Comparison of ENCODE assay signal across 27 cellular contexts in genomic region chr5:93395891-93396465, GRCh38.
DNase-seq lines count a peak whose midpoint lies in the region; ATAC-seq, FAIRE-seq and TF ChIP-seq lines count a peak whose summit lies in the region.
"Had no signal": no experiment of that assay in that cellular context is flagged by ENCODE, and none has a peak within 500 bp of the region (broad histone marks: within the 10 kb centered on the region; RNA-seq: fewer than 3 reads in every experiment).

No MANE protein-coding gene starts in this region.

- no peaks in the 10 kb centered on the region for H3K27me3 ChIP-seq in neural progenitor cell
- H3K27me3 ChIP-seq: esophagus muscularis mucosa, pancreas, SJCRH30, upper lobe of left lung had no signal

- no peak for TF ChIP-seq CTCF in neural progenitor cell (IDR thresholded peaks at IDR 0.05)

- peaks cover 6% of the 10 kb centered on the region for H3K27me3 Mint-ChIP-seq in neural progenitor cell (ENCODE audit: insufficient read depth, low read depth)

- H3K4me1 ChIP-seq in neural progenitor cell, result peaks cover 14% of the 10 kb centered on the region
- H3K4me1 ChIP-seq: esophagus muscularis mucosa, pancreas, SJCRH30, upper lobe of left lung had no signal

- peak; percentile 14 for DNase-seq in NOMO-1 treated with DMSO at 0.1 percent for 48 hours (lab: John Stamatoyannopoulos, UW; ENCODE audit: unreplicated experiment)
- DNase-seq in NOMO-1 treated with dmso at 0.1 percent for 144 hours (lab: John Stamatoyannopoulos, UW; ENCODE audit: unreplicated experiment), result no peak
- peak; percentile 56 for DNase-seq in SK-N-DZ (ENCODE audit: low spot score)
- DNase-seq in neural progenitor cell (ENCODE audit: low spot score), result no peak
- no peak for DNase-seq in H4 (ENCODE audit: low spot score)
- DNase-seq: 8988T; cerebellar nuclear complex; DND-41; effector CD8-positive, alpha-beta T cell; glutamatergic neuron; naive thymus-derived CD8-positive, alpha-beta T cell; NCI-H774; pancreas; PC-9; right cardiac atrium; SJCRH30; upper lobe of left lung had no signal

- H3K4me1 Mint-ChIP-seq in neural progenitor cell, result peaks cover 19% of the 10 kb centered on the region
- H3K4me1 Mint-ChIP-seq: activated T-helper 17 cell treated with anti-CD3 and anti-CD28 coated beads, Interleukin-2, amount 50 U/mL, for 72 hours; naive thymus-derived CD8-positive, alpha-beta T cell had no signal

- H3K27ac Mint-ChIP-seq in neural progenitor cell, result peak overlapping the region; percentile 88
- H3K27ac Mint-ChIP-seq: activated naive CD8-positive, alpha-beta T cell; activated T-helper 17 cell treated with anti-CD3 and anti-CD28 coated beads, Interleukin-2, amount 50 U/mL, for 72 hours; T-helper 2 cell treated with Interferon-gamma antibody and Interleukin-4, amounts not matched to agents 5 μg/mL and 100 μg/mL, for 36 hours had no signal

- no peaks in the 10 kb centered on the region for H3K79me2 ChIP-seq in neural progenitor cell (ENCODE audit: low read depth)

- no peak overlapping the region for H3K4me2 ChIP-seq in neural progenitor cell
- H3K4me2 ChIP-seq: PC-9 had no signal

- no peak overlapping the region for H3K4me3 ChIP-seq in neural progenitor cell
- H3K4me3 ChIP-seq: esophagus muscularis mucosa, pancreas, PC-9, SJCRH30, upper lobe of left lung had no signal

- no peaks in the 10 kb centered on the region for H3F3A ChIP-seq in neural progenitor cell (ENCODE audit: low read depth)

- no peak overlapping the region for H3K27ac ChIP-seq in neural progenitor cell
- H3K27ac ChIP-seq: esophagus muscularis mucosa, HL-60, pancreas, PC-9, SJCRH30, upper lobe of left lung had no signal

- no peaks in the 10 kb centered on the region for H3K36me3 ChIP-seq in neural progenitor cell
- H3K36me3 ChIP-seq: esophagus muscularis mucosa, pancreas, SJCRH30, upper lobe of left lung had no signal

- no peaks in the 10 kb centered on the region for H4K20me1 ChIP-seq in neural progenitor cell (ENCODE audit: low read depth)

- H3K9me3 ChIP-seq in neural progenitor cell (ENCODE audit: low read depth), result peaks cover 9% of the 10 kb centered on the region
- H3K9me3 ChIP-seq: esophagus muscularis mucosa, pancreas, SJCRH30, upper lobe of left lung had no signal

- peaks cover 8% of the 10 kb centered on the region for H3K36me3 Mint-ChIP-seq in neural progenitor cell
- H3K36me3 Mint-ChIP-seq: activated naive CD8-positive, alpha-beta T cell; naive thymus-derived CD8-positive, alpha-beta T cell had no signal

- H3K4me3 Mint-ChIP-seq in neural progenitor cell, result no peak overlapping the region
- H3K4me3 Mint-ChIP-seq: activated naive CD8-positive, alpha-beta T cell; activated T-helper 17 cell treated with anti-CD3 and anti-CD28 coated beads, Interleukin-2, amount 50 U/mL, for 72 hours; naive thymus-derived CD8-positive, alpha-beta T cell; T-helper 2 cell treated with Interferon-gamma antibody and Interleukin-4, amounts not matched to agents 5 μg/mL and 100 μg/mL, for 36 hours had no signal

- no peak overlapping the region for H3K9ac ChIP-seq in neural progenitor cell

- no peak for ATAC-seq in GM19452 (IDR thresholded peaks at IDR 0.05; ENCODE audit: unreplicated experiment)
- ATAC-seq in HG03342 (IDR thresholded peaks at IDR 0.05; ENCODE audit: unreplicated experiment), result no peak
- ATAC-seq: activated T-helper 17 cell treated with anti-CD3 and anti-CD28 coated beads, Interleukin-2, amount 50 U/mL, for 72 hours; left lobe of liver; naive thymus-derived CD8-positive, alpha-beta T cell; pancreas; right cardiac atrium had no signal

- peak; percentile 91 for FAIRE-seq in endometrium (lab: Jason Lieb, UNC)
- FAIRE-seq: H54, pancreas had no signal

- no peak overlapping the region for H2AFZ ChIP-seq in neural progenitor cell (replicated peaks)
- H2AFZ ChIP-seq: PC-9 had no signal

- peaks cover 33% of the 10 kb centered on the region for H3K9me3 Mint-ChIP-seq in neural progenitor cell

Comparison
In these comparisons a context has a peak if more than half of its experiments do, and no peak if none do; other contexts are left out.
1. DNase-seq: peak in NOMO-1 treated with DMSO at 0.1 percent for 48 hours (single experiment) and SK-N-DZ (single experiment); none in NOMO-1 treated with dmso at 0.1 percent for 144 hours (single experiment), neural progenitor cell (single experiment) and H4 (single experiment).